Comparison of ENCODE assay signal across 1 cellular context in the genomic region with DNA sequence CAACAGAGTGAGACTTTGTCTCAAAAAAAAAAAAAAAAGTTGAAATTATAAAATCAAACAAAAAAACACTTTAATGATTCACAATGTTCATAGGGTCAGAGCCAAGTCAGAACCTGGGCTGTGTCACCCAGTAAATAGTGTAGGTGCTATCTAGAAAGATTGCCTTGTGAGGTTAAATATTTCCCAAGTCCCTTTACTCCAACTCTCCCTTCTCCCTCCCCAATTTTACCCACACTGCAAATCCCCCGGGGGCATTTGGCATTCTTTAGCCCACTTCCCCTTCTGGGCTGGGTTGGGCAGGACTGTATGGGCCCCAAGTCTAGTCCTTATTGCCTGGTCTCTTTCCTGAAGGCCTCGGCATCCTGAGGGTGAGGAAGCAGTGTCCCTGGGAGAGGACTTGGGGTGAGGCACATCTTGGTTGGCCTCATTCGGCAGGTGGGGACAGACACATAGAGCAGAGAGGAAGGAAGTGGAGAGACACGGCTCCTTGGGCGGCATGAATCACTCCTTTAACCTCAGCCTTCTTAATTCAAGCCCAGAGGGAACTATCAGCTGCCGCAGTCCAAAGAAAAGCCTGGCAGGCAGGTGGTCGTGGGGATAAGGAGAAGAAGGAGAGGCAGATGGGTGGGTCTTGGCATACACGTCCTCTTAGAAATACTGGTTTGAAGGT.
TF ChIP-seq lines count a peak whose summit lies in the region.

No MANE protein-coding gene starts in this region.

TF ChIP-seq in H1, 55 proteins besides CTCF, POLR2A, EP300 and RAD21:
- TF ChIP-seq SRF (IDR thresholded peaks at IDR 0.05; ENCODE audit: low read depth, low read length): no peak
- TF ChIP-seq SP4 (IDR thresholded peaks at IDR 0.05; ENCODE audit: low read length): no peak
- TF ChIP-seq YY1 (IDR thresholded peaks at IDR 0.05; ENCODE audit: low read depth, low read length): no peak
- TF ChIP-seq BACH1 (IDR thresholded peaks at IDR 0.05; ENCODE audit: low read length): no peak
- no peak for TF ChIP-seq CTBP2 (IDR thresholded peaks at IDR 0.05; ENCODE audit: borderline replicate concordance, insufficient read depth, insufficient read length, low read length)
- no peak for TF ChIP-seq TAF1 (IDR thresholded peaks at IDR 0.05; ENCODE audit: low read depth, low read length)
- no peak for TF ChIP-seq SP1 (IDR thresholded peaks at IDR 0.05; ENCODE audit: low read depth, low read length)
- TF ChIP-seq SAP30 (IDR thresholded peaks at IDR 0.05; ENCODE audit: insufficient read depth, insufficient replicate concordance, low read length): no peak
- no peak for TF ChIP-seq RNF2 (IDR thresholded peaks at IDR 0.05; ENCODE audit: borderline replicate concordance, low read depth, low read length, missing control alignments, poor library complexity, severe bottlenecking)
- no peak for TF ChIP-seq PHF8 (conservative IDR thresholded peaks at IDR 0.05; ENCODE audit: low read depth, low read length)
- TF ChIP-seq, protein P1, sequence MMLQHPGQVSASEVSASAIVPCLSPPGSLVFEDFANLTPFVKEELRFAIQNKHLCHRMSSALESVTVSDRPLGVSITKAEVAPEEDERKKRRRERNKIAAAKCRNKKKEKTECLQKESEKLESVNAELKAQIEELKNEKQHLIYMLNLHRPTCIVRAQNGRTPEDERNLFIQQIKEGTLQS (IDR thresholded peaks at IDR 0.05; ENCODE audit: insufficient read depth, low read depth, low read length): no peak
- TF ChIP-seq, protein P2, sequence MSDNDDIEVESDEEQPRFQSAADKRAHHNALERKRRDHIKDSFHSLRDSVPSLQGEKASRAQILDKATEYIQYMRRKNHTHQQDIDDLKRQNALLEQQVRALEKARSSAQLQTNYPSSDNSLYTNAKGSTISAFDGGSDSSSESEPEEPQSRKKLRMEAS (IDR thresholded peaks at IDR 0.05): no peak
- TF ChIP-seq TAF7 (optimal IDR thresholded peaks at IDR 0.05; ENCODE audit: borderline replicate concordance, low read depth, low read length): no peak
- no peak for TF ChIP-seq KDM5A (IDR thresholded peaks at IDR 0.05; ENCODE audit: low read length)
- no peak for TF ChIP-seq ASH2L (IDR thresholded peaks at IDR 0.05; ENCODE audit: low read length)
- TF ChIP-seq EZH2 (IDR thresholded peaks at IDR 0.05; ENCODE audit: low read depth, low read length, severe bottlenecking): no peak
- TF ChIP-seq CHD2 (IDR thresholded peaks at IDR 0.05; ENCODE audit: low read length): no peak
- no peak for TF ChIP-seq MAFK (IDR thresholded peaks at IDR 0.05; ENCODE audit: low read depth, low read length)
- TF ChIP-seq FOSL1 (IDR thresholded peaks at IDR 0.05; ENCODE audit: insufficient read depth, low read depth, low read length): no peak
- no peak for TF ChIP-seq KDM4A (IDR thresholded peaks at IDR 0.05; ENCODE audit: low read depth, low read length, severe bottlenecking)
TF ChIP-seq in H1: peak in this region for 0.
